ENCODE assay signal across 31 cellular contexts in the genomic region with DNA sequence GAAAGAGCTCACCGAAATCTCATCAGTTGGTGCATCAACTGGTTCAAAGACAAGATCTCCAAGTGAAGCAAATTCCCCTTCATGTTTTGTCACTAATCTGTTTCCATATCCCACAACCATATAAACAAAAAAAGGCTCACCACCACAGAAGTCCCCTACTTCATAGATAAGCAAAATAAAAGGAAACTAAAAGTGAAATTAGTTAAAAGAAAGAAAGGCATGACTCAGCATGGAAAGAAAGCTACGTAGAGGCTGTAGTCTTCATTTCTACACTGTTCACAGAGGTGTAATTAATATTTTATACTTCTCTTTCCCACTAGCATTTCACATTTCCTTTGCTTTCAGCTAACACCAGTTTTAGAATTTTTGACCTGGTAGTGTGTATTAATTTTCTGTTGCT.
"Had no signal": no experiment of that assay in that cellular context is flagged by ENCODE, and none has a peak within 500 bp of the region (broad histone marks: within the 10 kb centered on the region; RNA-seq: fewer than 3 reads in every experiment).

No MANE protein-coding gene starts in this region.

- ATAC-seq: activated CD8-positive, alpha-beta T cell treated with anti-CD3 and anti-CD28 coated beads for 36 hours; Panc1 had no signal

- H3K36me3 Mint-ChIP-seq: activated naive CD4-positive, alpha-beta T cell treated with anti-CD3 and anti-CD28 coated beads, Interleukin-2, amount 50 U/mL, for 24 hours; activated naive CD8-positive, alpha-beta T cell treated with anti-CD3 and anti-CD28 coated beads, Interleukin-2, amount 10 ng/mL, durations not matched to agents 7 days and 5 days had no signal

- H3K4me3 ChIP-seq: ascending aorta, cardiac muscle cell, SJSA1 had no signal

- FAIRE-seq: TTC549 had no signal

- H3K9me3 Mint-ChIP-seq: central memory CD8-positive, alpha-beta T cell; T-helper 1 cell treated with Interleukin-12 subunit alpha and Interleukin-12 subunit beta and Interleukin-4 antibody, amounts not matched to agents 30 μg/mL and 1 μg/mL, for 36 hours had no signal

- DNase-seq: activated CD4-positive, alpha-beta T cell treated with anti-CD3 and anti-CD28 coated beads, Interleukin-2, amount 10 ng/mL, durations not matched to agents 24 days and 14 days; activated CD4-positive, alpha-beta T cell treated with anti-CD3 and anti-CD28 coated beads, Interleukin-2, amount 50 U/mL, for 4 hours; activated CD8-positive, alpha-beta T cell treated with anti-CD3 and anti-CD28 coated beads for 36 hours; activated gamma-delta T cell; activated naive CD4-positive, alpha-beta T cell treated with Interleukin-2 at 50 U/mL for 16 hours; activated naive CD8-positive, alpha-beta T cell treated with anti-CD3 and anti-CD28 coated beads, Interleukin-2, amount 10 ng/mL, durations not matched to agents 7 days and 5 days; activated T-cell treated with anti-CD3 and anti-CD28 coated beads, Interleukin-2, amount 50 U/mL, for 24 hours; amygdala; NCI-H1048; NCI-H1105 treated with DMSO at 0.1 percent for 48 hours; NCI-H1436; NCI-H1694; NCI-H1930; NCI-H2081 treated with DMSO at 0.1 percent for 48 hours; NCI-H226; NCI-H446 treated with DMSO at 0.1 percent for 48 hours; NCI-H524; NCI-H69; RPMI8226; SHP77 treated with DMSO at 0.1 percent for 48 hours; SK-N-SH had no signal

- H3K36me3 ChIP-seq: ascending aorta, cardiac muscle cell, SJSA1 had no signal

- H3K27me3 ChIP-seq: ascending aorta, cardiac muscle cell, SJSA1 had no signal

- H3K27ac Mint-ChIP-seq: activated CD4-positive, alpha-beta T cell treated with anti-CD3 and anti-CD28 coated beads, Interleukin-2, amount 10 ng/mL, durations not matched to agents 24 days and 14 days; activated CD8-positive, alpha-beta T cell treated with anti-CD3 and anti-CD28 coated beads for 36 hours; activated naive CD4-positive, alpha-beta T cell treated with anti-CD3 and anti-CD28 coated beads, Interleukin-2, amount 50 U/mL, for 24 hours; activated naive CD8-positive, alpha-beta T cell treated with anti-CD3 and anti-CD28 coated beads, Interleukin-2, amount 10 ng/mL, durations not matched to agents 7 days and 5 days; activated T-cell treated with anti-CD3 and anti-CD28 coated beads, Interleukin-2, amount 50 U/mL, for 24 hours; activated T-helper 2 cell treated with anti-CD3 and anti-CD28 coated beads, Interferon-gamma antibody, Interleukin-2, Interleukin-4, amounts not matched to agents 10 μg/mL and 5 μg/mL and 100 μg/mL, durations not matched to agents 14 hours and 24 hours and 36 hours; T-helper 1 cell treated with Interleukin-12 subunit alpha and Interleukin-12 subunit beta and Interleukin-4 antibody, amounts not matched to agents 30 μg/mL and 1 μg/mL, for 36 hours; T-helper 2 cell treated with Interferon-gamma antibody and Interleukin-4, amounts not matched to agents 5 μg/mL and 100 μg/mL, for 36 hours had no signal

- H3K4me1 Mint-ChIP-seq: activated CD4-positive, alpha-beta T cell treated with anti-CD3 and anti-CD28 coated beads, Interleukin-2, amount 10 ng/mL, durations not matched to agents 24 days and 14 days; activated naive CD4-positive, alpha-beta T cell treated with anti-CD3 and anti-CD28 coated beads, Interleukin-2, amount 50 U/mL, for 24 hours; activated naive CD8-positive, alpha-beta T cell treated with anti-CD3 and anti-CD28 coated beads, Interleukin-2, amount 10 ng/mL, durations not matched to agents 7 days and 5 days; central memory CD8-positive, alpha-beta T cell had no signal

- H3K4me1 ChIP-seq: ascending aorta, SJSA1 had no signal

- H3K9me3 ChIP-seq: ascending aorta, SJSA1, SK-N-SH had no signal

- H3K27me3 Mint-ChIP-seq: activated CD4-positive, alpha-beta T cell treated with anti-CD3 and anti-CD28 coated beads, Interleukin-2, amount 10 ng/mL, durations not matched to agents 24 days and 14 days; activated CD8-positive, alpha-beta T cell treated with anti-CD3 and anti-CD28 coated beads for 36 hours; activated naive CD4-positive, alpha-beta T cell treated with anti-CD3 and anti-CD28 coated beads, Interleukin-2, amount 50 U/mL, for 24 hours; activated naive CD8-positive, alpha-beta T cell treated with anti-CD3 and anti-CD28 coated beads, Interleukin-2, amount 10 ng/mL, durations not matched to agents 7 days and 5 days; activated T-cell treated with anti-CD3 and anti-CD28 coated beads, Interleukin-2, amount 50 U/mL, for 24 hours; central memory CD8-positive, alpha-beta T cell had no signal

- H3K4me3 Mint-ChIP-seq: activated CD4-positive, alpha-beta T cell treated with anti-CD3 and anti-CD28 coated beads, Interleukin-2, amount 10 ng/mL, durations not matched to agents 24 days and 14 days; activated CD8-positive, alpha-beta T cell treated with anti-CD3 and anti-CD28 coated beads for 36 hours; activated naive CD4-positive, alpha-beta T cell treated with anti-CD3 and anti-CD28 coated beads, Interleukin-2, amount 50 U/mL, for 24 hours; activated naive CD8-positive, alpha-beta T cell treated with anti-CD3 and anti-CD28 coated beads, Interleukin-2, amount 10 ng/mL, durations not matched to agents 7 days and 5 days; activated T-cell treated with anti-CD3 and anti-CD28 coated beads, Interleukin-2, amount 50 U/mL, for 24 hours; central memory CD8-positive, alpha-beta T cell; T-helper 1 cell treated with Interleukin-12 subunit alpha and Interleukin-12 subunit beta and Interleukin-4 antibody, amounts not matched to agents 30 μg/mL and 1 μg/mL, for 36 hours; T-helper 2 cell treated with Interferon-gamma antibody and Interleukin-4, amounts not matched to agents 5 μg/mL and 100 μg/mL, for 36 hours had no signal

- H3K27ac ChIP-seq: ascending aorta, cardiac muscle cell, SJSA1 had no signal
